ENCODE assay signal across 1 cellular context in genomic region chr12:83462419-83462818, GRCh38.
TF ChIP-seq lines count a peak whose summit lies in the region.

No MANE protein-coding gene starts in this region.

TF ChIP-seq in liver, 16 proteins besides CTCF, POLR2A, EP300 and RAD21 (continued from another document):
- TF ChIP-seq ZBTB33 (IDR thresholded peaks at IDR 0.05) (no peak), JUND (IDR thresholded peaks at IDR 0.05) (no peak), REST (IDR thresholded peaks at IDR 0.05) (no peak), NR2F2 (IDR thresholded peaks at IDR 0.05) (no peak)
TF ChIP-seq in liver: peak in this region for 0.
